Comparison of ENCODE assay signal across 1 cellular context in the genomic region with DNA sequence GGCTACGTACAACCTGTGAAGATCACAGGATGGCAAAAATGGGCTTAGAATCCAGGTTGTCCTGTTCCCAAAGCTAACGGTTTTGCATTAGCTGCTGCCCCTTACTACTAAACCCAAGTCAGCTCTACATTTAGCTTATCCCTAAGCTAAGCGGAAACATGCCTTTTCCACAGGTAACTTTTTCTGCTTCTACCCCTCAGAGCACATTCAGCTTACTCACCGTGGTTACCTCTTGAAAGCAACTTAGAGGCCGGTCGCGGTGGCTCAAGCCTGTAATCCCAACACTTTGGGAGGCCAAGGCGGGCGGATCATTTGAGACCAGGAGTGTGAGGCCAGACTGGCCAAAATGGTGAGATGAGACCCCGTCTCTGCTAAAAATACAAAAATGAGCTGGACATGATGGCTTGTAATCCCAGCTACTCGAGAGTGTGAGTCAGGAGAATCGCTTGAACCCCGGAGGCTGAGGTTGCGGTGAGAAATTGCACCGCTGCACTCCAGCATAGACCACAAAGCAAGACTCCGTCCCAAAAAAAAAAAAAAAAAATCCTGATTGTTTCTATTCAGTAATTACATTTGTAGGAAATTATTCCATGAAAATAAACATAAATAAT.
TF ChIP-seq lines count a peak whose summit lies in the region.

No MANE protein-coding gene starts in this region.

TF ChIP-seq in HepG2, 621 proteins besides CTCF, POLR2A, EP300 and RAD21 (continued from another document and continues in another):
- TF ChIP-seq, protein P1, sequence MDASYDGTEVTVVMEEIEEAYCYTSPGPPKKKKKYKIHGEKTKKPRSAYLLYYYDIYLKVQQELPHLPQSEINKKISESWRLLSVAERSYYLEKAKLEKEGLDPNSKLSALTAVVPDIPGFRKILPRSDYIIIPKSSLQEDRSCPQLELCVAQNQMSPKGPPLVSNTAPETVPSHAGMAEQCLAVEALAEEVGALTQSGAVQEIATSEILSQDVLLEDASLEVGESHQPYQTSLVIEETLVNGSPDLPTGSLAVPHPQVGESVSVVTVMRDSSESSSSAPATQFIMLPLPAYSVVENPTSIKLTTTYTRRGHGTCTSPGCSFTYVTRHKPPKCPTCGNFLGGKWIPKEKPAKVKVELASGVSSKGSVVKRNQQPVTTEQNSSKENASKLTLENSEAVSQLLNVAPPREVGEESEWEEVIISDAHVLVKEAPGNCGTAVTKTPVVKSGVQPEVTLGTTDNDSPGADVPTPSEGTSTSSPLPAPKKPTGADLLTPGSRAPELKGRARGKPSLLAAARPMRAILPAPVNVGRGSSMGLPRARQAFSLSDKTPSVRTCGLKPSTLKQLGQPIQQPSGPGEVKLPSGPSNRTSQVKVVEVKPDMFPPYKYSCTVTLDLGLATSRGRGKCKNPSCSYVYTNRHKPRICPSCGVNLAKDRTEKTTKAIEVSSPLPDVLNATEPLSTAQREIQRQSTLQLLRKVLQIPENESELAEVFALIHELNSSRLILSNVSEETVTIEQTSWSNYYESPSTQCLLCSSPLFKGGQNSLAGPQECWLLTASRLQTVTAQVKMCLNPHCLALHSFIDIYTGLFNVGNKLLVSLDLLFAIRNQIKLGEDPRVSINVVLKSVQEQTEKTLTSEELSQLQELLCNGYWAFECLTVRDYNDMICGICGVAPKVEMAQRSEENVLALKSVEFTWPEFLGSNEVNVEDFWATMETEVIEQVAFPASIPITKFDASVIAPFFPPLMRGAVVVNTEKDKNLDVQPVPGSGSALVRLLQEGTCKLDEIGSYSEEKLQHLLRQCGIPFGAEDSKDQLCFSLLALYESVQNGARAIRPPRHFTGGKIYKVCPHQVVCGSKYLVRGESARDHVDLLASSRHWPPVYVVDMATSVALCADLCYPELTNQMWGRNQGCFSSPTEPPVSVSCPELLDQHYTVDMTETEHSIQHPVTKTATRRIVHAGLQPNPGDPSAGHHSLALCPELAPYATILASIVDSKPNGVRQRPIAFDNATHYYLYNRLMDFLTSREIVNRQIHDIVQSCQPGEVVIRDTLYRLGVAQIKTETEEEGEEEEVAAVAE (CRISPR knock-in tag; IDR thresholded peaks at IDR 0.05; ENCODE audit: borderline replicate concordance) = no peak
- TF ChIP-seq MEF2D (CRISPR knock-in tag; IDR thresholded peaks at IDR 0.05) = no peak
- peak; percentile 48; the same call in 1 of the 2 replicates for TF ChIP-seq ZNF354B (CRISPR knock-in tag; IDR thresholded peaks at IDR 0.05)
- TF ChIP-seq ZNF670 (CRISPR knock-in tag; IDR thresholded peaks at IDR 0.05; ENCODE audit: borderline replicate concordance) = no peak
- peak; percentile 52; the same call in 1 of the 2 replicates for TF ChIP-seq ZC3H4 (CRISPR knock-in tag; IDR thresholded peaks at IDR 0.05; ENCODE audit: borderline replicate concordance)
- no peak for TF ChIP-seq ESRRA (CRISPR knock-in tag; IDR thresholded peaks at IDR 0.05; ENCODE audit: low read depth)
- no peak for TF ChIP-seq ZNF253 (CRISPR knock-in tag; IDR thresholded peaks at IDR 0.05; ENCODE audit: borderline replicate concordance)
- TF ChIP-seq NR2F2 (IDR thresholded peaks at IDR 0.05; ENCODE audit: borderline replicate concordance, low read depth) = 0 out of 2 replicates have a peak, but pooled peaks have one; percentile 41
- TF ChIP-seq, protein P2, sequence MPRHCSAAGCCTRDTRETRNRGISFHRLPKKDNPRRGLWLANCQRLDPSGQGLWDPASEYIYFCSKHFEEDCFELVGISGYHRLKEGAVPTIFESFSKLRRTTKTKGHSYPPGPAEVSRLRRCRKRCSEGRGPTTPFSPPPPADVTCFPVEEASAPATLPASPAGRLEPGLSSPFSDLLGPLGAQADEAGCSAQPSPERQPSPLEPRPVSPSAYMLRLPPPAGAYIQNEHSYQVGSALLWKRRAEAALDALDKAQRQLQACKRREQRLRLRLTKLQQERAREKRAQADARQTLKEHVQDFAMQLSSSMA (CRISPR knock-in tag; IDR thresholded peaks at IDR 0.05) = no peak
- TF ChIP-seq ZNF337 (CRISPR knock-in tag; IDR thresholded peaks at IDR 0.05; ENCODE audit: borderline replicate concordance, low read depth) = 0 out of 2 replicates have a peak, but pooled peaks have one; percentile 12
- TF ChIP-seq, protein P3, sequence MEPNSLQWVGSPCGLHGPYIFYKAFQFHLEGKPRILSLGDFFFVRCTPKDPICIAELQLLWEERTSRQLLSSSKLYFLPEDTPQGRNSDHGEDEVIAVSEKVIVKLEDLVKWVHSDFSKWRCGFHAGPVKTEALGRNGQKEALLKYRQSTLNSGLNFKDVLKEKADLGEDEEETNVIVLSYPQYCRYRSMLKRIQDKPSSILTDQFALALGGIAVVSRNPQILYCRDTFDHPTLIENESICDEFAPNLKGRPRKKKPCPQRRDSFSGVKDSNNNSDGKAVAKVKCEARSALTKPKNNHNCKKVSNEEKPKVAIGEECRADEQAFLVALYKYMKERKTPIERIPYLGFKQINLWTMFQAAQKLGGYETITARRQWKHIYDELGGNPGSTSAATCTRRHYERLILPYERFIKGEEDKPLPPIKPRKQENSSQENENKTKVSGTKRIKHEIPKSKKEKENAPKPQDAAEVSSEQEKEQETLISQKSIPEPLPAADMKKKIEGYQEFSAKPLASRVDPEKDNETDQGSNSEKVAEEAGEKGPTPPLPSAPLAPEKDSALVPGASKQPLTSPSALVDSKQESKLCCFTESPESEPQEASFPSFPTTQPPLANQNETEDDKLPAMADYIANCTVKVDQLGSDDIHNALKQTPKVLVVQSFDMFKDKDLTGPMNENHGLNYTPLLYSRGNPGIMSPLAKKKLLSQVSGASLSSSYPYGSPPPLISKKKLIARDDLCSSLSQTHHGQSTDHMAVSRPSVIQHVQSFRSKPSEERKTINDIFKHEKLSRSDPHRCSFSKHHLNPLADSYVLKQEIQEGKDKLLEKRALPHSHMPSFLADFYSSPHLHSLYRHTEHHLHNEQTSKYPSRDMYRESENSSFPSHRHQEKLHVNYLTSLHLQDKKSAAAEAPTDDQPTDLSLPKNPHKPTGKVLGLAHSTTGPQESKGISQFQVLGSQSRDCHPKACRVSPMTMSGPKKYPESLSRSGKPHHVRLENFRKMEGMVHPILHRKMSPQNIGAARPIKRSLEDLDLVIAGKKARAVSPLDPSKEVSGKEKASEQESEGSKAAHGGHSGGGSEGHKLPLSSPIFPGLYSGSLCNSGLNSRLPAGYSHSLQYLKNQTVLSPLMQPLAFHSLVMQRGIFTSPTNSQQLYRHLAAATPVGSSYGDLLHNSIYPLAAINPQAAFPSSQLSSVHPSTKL (CRISPR knock-in tag; IDR thresholded peaks at IDR 0.05) = no peak
- TF ChIP-seq, protein P4, sequence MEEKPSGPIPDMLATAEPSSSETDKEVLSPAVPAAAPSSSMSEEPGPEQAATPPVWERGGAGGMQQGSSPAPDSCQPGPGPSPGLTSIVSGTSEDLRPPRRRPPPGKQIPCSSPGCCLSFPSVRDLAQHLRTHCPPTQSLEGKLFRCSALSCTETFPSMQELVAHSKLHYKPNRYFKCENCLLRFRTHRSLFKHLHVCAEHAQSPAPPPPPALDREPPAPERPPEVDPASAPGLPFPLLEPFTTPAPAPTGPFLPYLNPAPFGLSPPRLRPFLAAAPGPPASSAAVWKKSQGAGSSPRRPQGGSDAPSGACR (CRISPR knock-in tag; IDR thresholded peaks at IDR 0.05) = no peak
- 0 out of 2 replicates have a peak, but pooled peaks have one; percentile 6 for TF ChIP-seq ZNF747 (CRISPR knock-in tag; IDR thresholded peaks at IDR 0.05; ENCODE audit: borderline replicate concordance)
- TF ChIP-seq ZNF749 (CRISPR knock-in tag; IDR thresholded peaks at IDR 0.05; ENCODE audit: borderline replicate concordance) = 0 out of 2 replicates have a peak, but pooled peaks have one; percentile 31
- TF ChIP-seq, protein P5, sequence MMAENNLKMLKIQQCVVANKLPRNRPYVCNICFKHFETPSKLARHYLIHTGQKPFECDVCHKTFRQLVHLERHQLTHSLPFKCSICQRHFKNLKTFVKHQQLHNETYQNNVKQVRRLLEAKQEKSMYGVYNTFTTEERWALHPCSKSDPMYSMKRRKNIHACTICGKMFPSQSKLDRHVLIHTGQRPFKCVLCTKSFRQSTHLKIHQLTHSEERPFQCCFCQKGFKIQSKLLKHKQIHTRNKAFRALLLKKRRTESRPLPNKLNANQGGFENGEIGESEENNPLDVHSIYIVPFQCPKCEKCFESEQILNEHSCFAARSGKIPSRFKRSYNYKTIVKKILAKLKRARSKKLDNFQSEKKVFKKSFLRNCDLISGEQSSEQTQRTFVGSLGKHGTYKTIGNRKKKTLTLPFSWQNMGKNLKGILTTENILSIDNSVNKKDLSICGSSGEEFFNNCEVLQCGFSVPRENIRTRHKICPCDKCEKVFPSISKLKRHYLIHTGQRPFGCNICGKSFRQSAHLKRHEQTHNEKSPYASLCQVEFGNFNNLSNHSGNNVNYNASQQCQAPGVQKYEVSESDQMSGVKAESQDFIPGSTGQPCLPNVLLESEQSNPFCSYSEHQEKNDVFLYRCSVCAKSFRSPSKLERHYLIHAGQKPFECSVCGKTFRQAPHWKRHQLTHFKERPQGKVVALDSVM (CRISPR knock-in tag; IDR thresholded peaks at IDR 0.05) = peak; percentile 43; the same call in 1 of the 2 replicates
- peak; percentile 50 for TF ChIP-seq ZNF781 (CRISPR knock-in tag; IDR thresholded peaks at IDR 0.05; ENCODE audit: borderline replicate concordance, not compliant biosample characterization)
- TF ChIP-seq ZNF775 (CRISPR knock-in tag; IDR thresholded peaks at IDR 0.05; ENCODE audit: borderline replicate concordance) = no peak
- TF ChIP-seq, protein P6, sequence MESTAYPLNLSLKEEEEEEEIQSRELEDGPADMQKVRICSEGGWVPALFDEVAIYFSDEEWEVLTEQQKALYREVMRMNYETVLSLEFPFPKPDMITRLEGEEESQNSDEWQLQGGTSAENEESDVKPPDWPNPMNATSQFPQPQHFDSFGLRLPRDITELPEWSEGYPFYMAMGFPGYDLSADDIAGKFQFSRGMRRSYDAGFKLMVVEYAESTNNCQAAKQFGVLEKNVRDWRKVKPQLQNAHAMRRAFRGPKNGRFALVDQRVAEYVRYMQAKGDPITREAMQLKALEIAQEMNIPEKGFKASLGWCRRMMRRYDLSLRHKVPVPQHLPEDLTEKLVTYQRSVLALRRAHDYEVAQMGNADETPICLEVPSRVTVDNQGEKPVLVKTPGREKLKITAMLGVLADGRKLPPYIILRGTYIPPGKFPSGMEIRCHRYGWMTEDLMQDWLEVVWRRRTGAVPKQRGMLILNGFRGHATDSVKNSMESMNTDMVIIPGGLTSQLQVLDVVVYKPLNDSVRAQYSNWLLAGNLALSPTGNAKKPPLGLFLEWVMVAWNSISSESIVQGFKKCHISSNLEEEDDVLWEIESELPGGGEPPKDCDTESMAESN (CRISPR knock-in tag; conservative IDR thresholded peaks at IDR 0.05) = 0 out of 2 replicates have a peak, but pooled peaks have one; percentile 48
- peak; percentile 40; the same call in 1 of the 2 replicates for TF ChIP-seq SMYD3 (CRISPR knock-in tag; IDR thresholded peaks at IDR 0.05)
- no peak for TF ChIP-seq HMGA1 (CRISPR knock-in tag; conservative IDR thresholded peaks at IDR 0.05)
- 0 out of 2 replicates have a peak, but pooled peaks have one; percentile 4 for TF ChIP-seq ZNF383 (CRISPR knock-in tag; IDR thresholded peaks at IDR 0.05; ENCODE audit: borderline replicate concordance)
- TF ChIP-seq, protein P7, sequence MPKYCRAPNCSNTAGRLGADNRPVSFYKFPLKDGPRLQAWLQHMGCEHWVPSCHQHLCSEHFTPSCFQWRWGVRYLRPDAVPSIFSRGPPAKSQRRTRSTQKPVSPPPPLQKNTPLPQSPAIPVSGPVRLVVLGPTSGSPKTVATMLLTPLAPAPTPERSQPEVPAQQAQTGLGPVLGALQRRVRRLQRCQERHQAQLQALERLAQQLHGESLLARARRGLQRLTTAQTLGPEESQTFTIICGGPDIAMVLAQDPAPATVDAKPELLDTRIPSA (CRISPR knock-in tag; IDR thresholded peaks at IDR 0.05; ENCODE audit: borderline replicate concordance) = no peak
- TF ChIP-seq ISL2 (CRISPR knock-in tag; IDR thresholded peaks at IDR 0.05) = 0 out of 2 replicates have a peak, but pooled peaks have one; percentile 0
- TF ChIP-seq SNAPC2 (CRISPR knock-in tag; IDR thresholded peaks at IDR 0.05) = peak; percentile 39; the same call in 1 of the 2 replicates
- TF ChIP-seq, protein P8, sequence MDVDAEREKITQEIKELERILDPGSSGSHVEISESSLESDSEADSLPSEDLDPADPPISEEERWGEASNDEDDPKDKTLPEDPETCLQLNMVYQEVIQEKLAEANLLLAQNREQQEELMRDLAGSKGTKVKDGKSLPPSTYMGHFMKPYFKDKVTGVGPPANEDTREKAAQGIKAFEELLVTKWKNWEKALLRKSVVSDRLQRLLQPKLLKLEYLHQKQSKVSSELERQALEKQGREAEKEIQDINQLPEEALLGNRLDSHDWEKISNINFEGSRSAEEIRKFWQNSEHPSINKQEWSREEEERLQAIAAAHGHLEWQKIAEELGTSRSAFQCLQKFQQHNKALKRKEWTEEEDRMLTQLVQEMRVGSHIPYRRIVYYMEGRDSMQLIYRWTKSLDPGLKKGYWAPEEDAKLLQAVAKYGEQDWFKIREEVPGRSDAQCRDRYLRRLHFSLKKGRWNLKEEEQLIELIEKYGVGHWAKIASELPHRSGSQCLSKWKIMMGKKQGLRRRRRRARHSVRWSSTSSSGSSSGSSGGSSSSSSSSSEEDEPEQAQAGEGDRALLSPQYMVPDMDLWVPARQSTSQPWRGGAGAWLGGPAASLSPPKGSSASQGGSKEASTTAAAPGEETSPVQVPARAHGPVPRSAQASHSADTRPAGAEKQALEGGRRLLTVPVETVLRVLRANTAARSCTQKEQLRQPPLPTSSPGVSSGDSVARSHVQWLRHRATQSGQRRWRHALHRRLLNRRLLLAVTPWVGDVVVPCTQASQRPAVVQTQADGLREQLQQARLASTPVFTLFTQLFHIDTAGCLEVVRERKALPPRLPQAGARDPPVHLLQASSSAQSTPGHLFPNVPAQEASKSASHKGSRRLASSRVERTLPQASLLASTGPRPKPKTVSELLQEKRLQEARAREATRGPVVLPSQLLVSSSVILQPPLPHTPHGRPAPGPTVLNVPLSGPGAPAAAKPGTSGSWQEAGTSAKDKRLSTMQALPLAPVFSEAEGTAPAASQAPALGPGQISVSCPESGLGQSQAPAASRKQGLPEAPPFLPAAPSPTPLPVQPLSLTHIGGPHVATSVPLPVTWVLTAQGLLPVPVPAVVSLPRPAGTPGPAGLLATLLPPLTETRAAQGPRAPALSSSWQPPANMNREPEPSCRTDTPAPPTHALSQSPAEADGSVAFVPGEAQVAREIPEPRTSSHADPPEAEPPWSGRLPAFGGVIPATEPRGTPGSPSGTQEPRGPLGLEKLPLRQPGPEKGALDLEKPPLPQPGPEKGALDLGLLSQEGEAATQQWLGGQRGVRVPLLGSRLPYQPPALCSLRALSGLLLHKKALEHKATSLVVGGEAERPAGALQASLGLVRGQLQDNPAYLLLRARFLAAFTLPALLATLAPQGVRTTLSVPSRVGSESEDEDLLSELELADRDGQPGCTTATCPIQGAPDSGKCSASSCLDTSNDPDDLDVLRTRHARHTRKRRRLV (CRISPR knock-in tag; IDR thresholded peaks at IDR 0.05) = 0 out of 2 replicates have a peak, but pooled peaks have one; percentile 30
- peak; percentile 37 for TF ChIP-seq DMAP1 (CRISPR knock-in tag; IDR thresholded peaks at IDR 0.05)
- no peak for TF ChIP-seq NR2F6 (IDR thresholded peaks at IDR 0.05)
- no peak for TF ChIP-seq NR2F6 (CRISPR knock-in tag; IDR thresholded peaks at IDR 0.05)
- TF ChIP-seq RXRB (CRISPR knock-in tag; IDR thresholded peaks at IDR 0.05; ENCODE audit: borderline replicate concordance) = no peak
